In the genomic region with DNA sequence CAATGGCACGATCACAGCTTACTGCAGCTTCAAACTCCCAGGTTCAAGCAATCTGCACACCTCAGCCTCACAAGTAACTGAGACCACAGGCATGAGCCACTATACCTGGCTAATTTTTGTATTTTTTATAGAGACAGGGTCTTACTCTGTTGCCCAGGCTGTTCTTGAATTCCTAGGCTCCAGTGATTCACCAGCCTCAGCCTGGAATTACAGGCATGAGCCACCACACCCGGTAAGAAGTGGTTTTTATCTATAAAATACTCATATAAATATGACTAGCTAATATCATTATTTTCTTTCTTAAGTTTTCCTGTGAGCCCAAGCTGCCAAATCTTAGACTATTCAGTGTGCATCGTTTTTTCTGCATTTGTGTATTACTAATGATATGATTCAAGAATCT, we compare ENCODE assay signal across 20 cellular contexts. TPM values are rescaled to one million over a fixed set of nuclear protein-coding genes. Genes with fewer than 3 reads are reported as not detected.
DNase-seq lines count a peak whose midpoint lies in the region; ATAC-seq and TF ChIP-seq lines count a peak whose summit lies in the region.
"Had no signal": no experiment of that assay in that cellular context is flagged by ENCODE, and none has a peak within 500 bp of the region (broad histone marks: within the 10 kb centered on the region; RNA-seq: fewer than 3 reads in every experiment).

No MANE protein-coding gene starts in this region.

- no peak for ATAC-seq in SK-N-SH treated with all-trans-retinoic acid at 6 μM for 48 hours
- no peak for ATAC-seq in central memory CD8-positive, alpha-beta T cell (replicated peaks; ENCODE audit: extremely low read depth, poor library complexity, severe bottlenecking)
- ATAC-seq in right cardiac atrium, result no peak
- ATAC-seq: psoas muscle had no signal

- POLR2A ChIA-PET in SK-N-SH (lab: Yijun Ruan, JAX) (no interaction called here), OCI-LY7 (lab: Charles Lee) (no interaction called here)

- 55% methylated on average over 3 of the region's 3 CpGs for WGBS in SK-N-SH (ENCODE audit: low lambda C conversion rate)
- 78% methylated on average over 3 of the region's 3 CpGs for WGBS in right cardiac atrium

- no TSS peak for BruUV-seq in OCI-LY7 (replicated peaks; lab: Mats Ljungman, UMichigan)

- H3K9ac ChIP-seq in SK-N-SH (no peak overlapping the region), skeletal muscle satellite cell (ENCODE audit: low read depth, low read length) (no peak overlapping the region)

- H2AFZ ChIP-seq in SK-N-SH (ENCODE audit: low read depth) (no peak overlapping the region), OCI-LY7 (ENCODE audit: low read length) (no peak overlapping the region)

- no peaks in the 10 kb centered on the region for H3K27me3 ChIP-seq in SK-N-SH (ENCODE audit: insufficient read depth)
- no peaks in the 10 kb centered on the region for H3K27me3 ChIP-seq in skeletal muscle satellite cell (ENCODE audit: control insufficient read depth, insufficient read depth, low read length)
- H3K27me3 ChIP-seq in right cardiac atrium (ENCODE audit: control insufficient read depth, insufficient read depth), result no peaks in the 10 kb centered on the region

- DNase-seq in SK-N-SH, result no peak
- no peak for DNase-seq in OCI-LY7 (ENCODE audit: low spot score)
- DNase-seq in central memory CD8-positive, alpha-beta T cell (ENCODE audit: low spot score in 2 of 2), result no peak
- no peak for DNase-seq in right cardiac atrium
- no peak for DNase-seq in stimulated activated CD4-positive, alpha-beta T cell treated with anti-CD3 and anti-CD28 coated beads, Interleukin-2, amount 100 ng/mL, for 48 hours
- no peak for DNase-seq in NCI-H2029 (lab: John Stamatoyannopoulos, UW)
- DNase-seq: activated CD4-positive, alpha-beta T cell treated with anti-CD3 and anti-CD28 coated beads, Interleukin-2, amount 10 ng/mL, durations not matched to agents 7 days and 5 days; activated effector memory CD4-positive, alpha-beta T cell treated with anti-CD3 and anti-CD28 coated beads, Interleukin-2, amount 50 U/mL, for 16 hours; Caco-2; left ventricle myocardium inferior; NCI-H1417 treated with DMSO at 0.1 percent for 48 hours; NCI-H526 treated with DMSO at 0.1 percent for 48 hours; OCI-M1; psoas muscle; SHP77 treated with DMSO at 0.1 percent for 48 hours had no signal

- no peaks in the 10 kb centered on the region for H3K27me3 Mint-ChIP-seq in central memory CD8-positive, alpha-beta T cell
- H3K27me3 Mint-ChIP-seq: activated CD4-positive, alpha-beta T cell treated with anti-CD3 and anti-CD28 coated beads, Interleukin-2, amount 10 ng/mL, durations not matched to agents 7 days and 5 days; B cell had no signal

- no peaks in the 10 kb centered on the region for H3K9me3 Mint-ChIP-seq in central memory CD8-positive, alpha-beta T cell
- H3K9me3 Mint-ChIP-seq: activated CD4-positive, alpha-beta T cell treated with anti-CD3 and anti-CD28 coated beads, Interleukin-2, amount 10 ng/mL, durations not matched to agents 7 days and 5 days; neural crest cell had no signal

- H3K4me1 Mint-ChIP-seq in central memory CD8-positive, alpha-beta T cell, result peaks cover 47% of the 10 kb centered on the region

- H3K4me3 ChIP-seq in SK-N-SH (ENCODE audit: low read depth in 2 of 2, low read length in 1 of 2) (no peak overlapping the region), OCI-LY7 (ENCODE audit: low read depth, low read length, poor library complexity, severe bottlenecking) (peak overlapping the region; percentile 98), skeletal muscle satellite cell (ENCODE audit: low read length) (peak overlapping the region; percentile 32), right cardiac atrium (ENCODE audit: low read length) (no peak overlapping the region)
- H3K4me3 ChIP-seq: left ventricle myocardium inferior, psoas muscle had no signal

- no peaks in the 10 kb centered on the region for H3F3A ChIP-seq in SK-N-SH (replicated peaks; ENCODE audit: insufficient read depth)

- H3K4me1 ChIP-seq in SK-N-SH (ENCODE audit: control insufficient read depth in 1 of 2, insufficient read depth in 2 of 2, low read depth in 1 of 2, low read length in 1 of 2) (peaks cover 0 to 11% of the 10 kb centered on the region in 2 experiments; a peak in 2 of 4 replicates), OCI-LY7 (ENCODE audit: insufficient read depth, low read length, poor library complexity, severe bottlenecking) (peaks cover 44% of the 10 kb centered on the region), skeletal muscle satellite cell (ENCODE audit: control insufficient read depth, insufficient read depth, low read length) (peaks cover 28% of the 10 kb centered on the region), right cardiac atrium (ENCODE audit: control insufficient read depth, insufficient read depth, low read length) (peaks cover 1% of the 10 kb centered on the region)

- H4K20me1 ChIP-seq in SK-N-SH (ENCODE audit: insufficient read depth) (no peaks in the 10 kb centered on the region), OCI-LY7 (ENCODE audit: insufficient read depth, low read length) (0 out of 2 replicates have a peak, but pooled peaks cover 13% of the 10 kb centered on the region)

- H3K36me3 ChIP-seq in SK-N-SH (replicated peaks in 1 of 2; ENCODE audit: control insufficient read depth in 1 of 2, insufficient read depth in 2 of 2, low read length in 1 of 2), result peaks cover 0 to 15% of the 10 kb centered on the region in 2 experiments
- H3K36me3 ChIP-seq in OCI-LY7 (ENCODE audit: insufficient read depth, low read length), result peaks cover 29% of the 10 kb centered on the region
- no peaks in the 10 kb centered on the region for H3K36me3 ChIP-seq in skeletal muscle satellite cell (ENCODE audit: insufficient read depth, low read length)
- H3K36me3 ChIP-seq: left ventricle myocardium inferior had no signal

- TF ChIP-seq EP300 in SK-N-SH (IDR thresholded peaks at IDR 0.05; ENCODE audit: borderline replicate concordance in 1 of 2, low read depth in 1 of 2, low read length in 1 of 2), result no peak

- CTCF ChIA-PET in SK-N-SH (lab: Yijun Ruan, JAX), result no interaction called here
- CTCF ChIA-PET in OCI-LY7 (lab: Charles Lee; ENCODE audit: unreplicated experiment), result no interaction called here

- H3K4me2 ChIP-seq in SK-N-SH (peak overlapping the region; percentile 91), OCI-LY7 (ENCODE audit: low read length) (peak overlapping the region; percentile 77), skeletal muscle satellite cell (ENCODE audit: low read length) (peak overlapping the region; percentile 96)

- TF ChIP-seq CTCF in SK-N-SH (IDR thresholded peaks at IDR 0.05), result no peak
- no peak for TF ChIP-seq CTCF in OCI-LY7 (conservative IDR thresholded peaks at IDR 0.05; ENCODE audit: low read length)

- TF ChIP-seq RAD21 in SK-N-SH (IDR thresholded peaks at IDR 0.05; ENCODE audit: low read length), result no peak

- H3K27ac ChIP-seq in SK-N-SH (ENCODE audit: low read depth in 2 of 2, low read length in 1 of 2), result no peak overlapping the region
- no peak overlapping the region for H3K27ac ChIP-seq in OCI-LY7 (ENCODE audit: low read depth, low read length, poor library complexity, severe bottlenecking)
- H3K27ac ChIP-seq in right cardiac atrium (ENCODE audit: low read length), result no peak overlapping the region
- H3K27ac ChIP-seq: 22Rv1, left ventricle myocardium inferior, psoas muscle had no signal

- intact Hi-C loops in OCI-LY7 (cut with micrococcal nuclease; ENCODE audit: unreplicated experiment), result loop anchor here (10.0 kb wide), 2 partner anchors 343 to 647 kb away; no protein-coding TSS in a partner anchor
- intact Hi-C loops in right cardiac atrium (cut with DNase I), result no loop called here

- H3K79me2 ChIP-seq in SK-N-SH (ENCODE audit: insufficient read depth), result peaks cover 77% of the 10 kb centered on the region
- peaks cover 93% of the 10 kb centered on the region for H3K79me2 ChIP-seq in OCI-LY7 (ENCODE audit: insufficient read depth, low read depth, low read length)

- H3K27ac Mint-ChIP-seq in central memory CD8-positive, alpha-beta T cell (ENCODE audit: low read depth), result peak overlapping the region; percentile 26
- H3K27ac Mint-ChIP-seq: activated CD4-positive, alpha-beta T cell treated with anti-CD3 and anti-CD28 coated beads, Interleukin-2, amount 10 ng/mL, durations not matched to agents 7 days and 5 days had no signal

- H3K9me3 ChIP-seq in SK-N-SH, result no peaks in the 10 kb centered on the region
- H3K9me3 ChIP-seq in OCI-LY7 (ENCODE audit: low read length), result no peaks in the 10 kb centered on the region
- H3K9me3 ChIP-seq in skeletal muscle satellite cell (replicated peaks; ENCODE audit: low read length), result no peaks in the 10 kb centered on the region
- H3K9me3 ChIP-seq in right cardiac atrium (ENCODE audit: control insufficient read depth, low read length), result no peaks in the 10 kb centered on the region
- H3K9me3 ChIP-seq: Caco-2, left ventricle myocardium inferior, psoas muscle had no signal

- H3K4me3 Mint-ChIP-seq in central memory CD8-positive, alpha-beta T cell, result no peak overlapping the region
- H3K4me3 Mint-ChIP-seq: activated CD4-positive, alpha-beta T cell treated with anti-CD3 and anti-CD28 coated beads, Interleukin-2, amount 10 ng/mL, durations not matched to agents 7 days and 5 days; B cell had no signal

- H3K9me2 ChIP-seq in SK-N-SH, result no peaks in the 10 kb centered on the region
- no peaks in the 10 kb centered on the region for H3K9me2 ChIP-seq in OCI-LY7 (ENCODE audit: insufficient read depth, low read length)

- peaks cover 12% of the 10 kb centered on the region for H3K36me3 Mint-ChIP-seq in central memory CD8-positive, alpha-beta T cell (ENCODE audit: insufficient read depth)

TF ChIP-seq in SK-N-SH treated with all-trans-retinoic acid at 6 μM for 48 hours, 23 proteins besides CTCF, POLR2A, EP300 and RAD21 (continues in another document):
- TF ChIP-seq ISL1 (CRISPR knock-in tag; IDR thresholded peaks at IDR 0.05), result no peak

RNA-seq across cellular contexts. Expression of a gene that starts 4.4 kb away (rescaled TPM):
- polyA plus RNA-seq in SK-N-SH (2012; rRNA removed) (14.1 and 16.0 TPM in 2 replicates), right cardiac atrium (4.5 TPM)
- 7.7 and 11.6 TPM in 2 replicates for polyA plus RNA-seq in SK-N-SH (2012; cell fraction: cytosol; rRNA removed)
- polyA plus RNA-seq in SK-N-SH (2012; cell fraction: nucleus; rRNA removed), result 12.6 and 15.1 TPM in 2 replicates
- total RNA-seq in OCI-LY7 (2014; rRNA removed; shearing (Covaris generic)), result 52.0 and 52.9 TPM in 2 replicates
- total RNA-seq in OCI-LY7 (2022) (26.2 and 27.2 TPM in 2 replicates), right cardiac atrium (10 to 100 TPM in 3 of 4 donors, 1 to 10 TPM in 1; 7.9 to 11.1 (median 10.2) TPM)
- 42.8 and 52.9 TPM in 2 replicates for total RNA-seq in skeletal muscle satellite cell (2012; rRNA removed)

RNA-seq across cellular contexts. Expression of a gene that starts 16.0 kb away (rescaled TPM):
- polyA plus RNA-seq in SK-N-SH (2012; rRNA removed) (20.2 and 20.3 TPM in 2 replicates), right cardiac atrium (24.8 TPM)
- 23.4 and 28.6 TPM in 2 replicates for polyA plus RNA-seq in SK-N-SH (2012; cell fraction: cytosol; rRNA removed)
- 31.3 and 38.8 TPM in 2 replicates for polyA plus RNA-seq in SK-N-SH (2012; cell fraction: nucleus; rRNA removed)
- total RNA-seq in OCI-LY7 (2014; rRNA removed; shearing (Covaris generic)), result 73.2 and 83.1 TPM in 2 replicates
- total RNA-seq in OCI-LY7 (2022) (85.7 and 86.9 TPM in 2 replicates), right cardiac atrium (10 to 100 TPM; 27.9 to 33.6 (median 31.5) TPM)
- 46.5 and 65.9 TPM in 2 replicates for total RNA-seq in skeletal muscle satellite cell (2012; rRNA removed)

Comparison
In these comparisons a context has a peak if more than half of its experiments do, and no peak if none do; other contexts are left out.
1. H3K4me3 ChIP-seq: peak in OCI-LY7 (single experiment) and skeletal muscle satellite cell (single experiment); none in SK-N-SH (0 of 2) and right cardiac atrium (single experiment).
2. Peak in every context shown above with its lines, with median percentiles within 50 percentile points of each other: H3K4me2 ChIP-seq.